In genomic region chr17:72616457-72616856, GRCh38 we compare ENCODE assay signal across 23 cellular contexts.
"Had no signal": no experiment of that assay in that cellular context is flagged by ENCODE, and none has a peak within 500 bp of the region (broad histone marks: within the 10 kb centered on the region; RNA-seq: fewer than 3 reads in every experiment).

No MANE protein-coding gene starts in this region.

- H3K9me3 ChIP-seq: heart right ventricle, lower lobe of right lung, suprapubic skin, upper lobe of right lung had no signal

- H3K27me3 ChIP-seq: cardiac muscle cell had no signal

- H3K36me3 ChIP-seq: cardiac muscle cell, heart right ventricle, lower lobe of right lung, suprapubic skin, upper lobe of right lung had no signal

- H3K4me3 ChIP-seq: cardiac muscle cell, heart right ventricle, lower lobe of right lung, suprapubic skin, upper lobe of right lung had no signal

- H3K27ac Mint-ChIP-seq: activated naive CD4-positive, alpha-beta T cell treated with anti-CD3 and anti-CD28 coated beads, Interleukin-2, amount 10 ng/mL, durations not matched to agents 7 days and 5 days; activated T-cell treated with anti-CD3 and anti-CD28 coated beads, Interleukin-2, amount 50 U/mL, for 72 hours; immature natural killer cell; naive B cell; stimulated activated effector memory CD8-positive, alpha-beta T cell treated with anti-CD3 and anti-CD28 coated beads, Interleukin-12 subunit alpha, Interleukin-12 subunit beta, amount 100 ng/mL, for 72 hours; stimulated activated naive CD8-positive, alpha-beta T cell treated with anti-CD3 and anti-CD28 coated beads, Interleukin-15, amount 100 ng/mL, for 72 hours had no signal

- H3K9me3 Mint-ChIP-seq: activated CD4-positive, alpha-beta memory T cell treated with anti-CD3 and anti-CD28 coated beads, Interleukin-2, amount 10 ng/mL, durations not matched to agents 7 days and 5 days; activated naive CD4-positive, alpha-beta T cell treated with anti-CD3 and anti-CD28 coated beads, Interleukin-2, amount 10 ng/mL, durations not matched to agents 7 days and 5 days; activated T-cell treated with anti-CD3 and anti-CD28 coated beads, Interleukin-2, amount 50 U/mL, for 72 hours; immature natural killer cell; stimulated activated effector memory CD8-positive, alpha-beta T cell treated with anti-CD3 and anti-CD28 coated beads, Interleukin-12 subunit alpha, Interleukin-12 subunit beta, amount 100 ng/mL, for 72 hours; stimulated activated naive CD8-positive, alpha-beta T cell treated with anti-CD3 and anti-CD28 coated beads, Interleukin-15, amount 100 ng/mL, for 72 hours had no signal

- H3K27ac ChIP-seq: cardiac muscle cell, heart right ventricle, lower lobe of right lung, upper lobe of right lung had no signal

- DNase-seq: activated CD4-positive, alpha-beta memory T cell treated with anti-CD3 and anti-CD28 coated beads, Interleukin-2, amount 10 ng/mL, durations not matched to agents 7 days and 5 days; activated CD4-positive, alpha-beta T cell treated with anti-CD3 and anti-CD28 coated beads for 4 hours; activated CD4-positive, CD25-positive, alpha-beta regulatory T cell; activated effector memory CD4-positive, alpha-beta T cell treated with Interleukin-2 at 50 U/mL for 16 hours; activated naive CD4-positive, alpha-beta T cell treated with anti-CD3 and anti-CD28 coated beads, Interleukin-2, amount 10 ng/mL, durations not matched to agents 7 days and 5 days; activated T-cell treated with anti-CD3 and anti-CD28 coated beads, Interleukin-2, amount 50 U/mL, for 72 hours; amygdala; cortex of kidney; heart right ventricle; immature natural killer cell; lower lobe of right lung; naive B cell; occipital lobe; posterior cingulate gyrus; small intestine; stimulated activated CD4-positive, alpha-beta T cell treated with anti-CD3 and anti-CD28 coated beads, Interleukin-2, amount 100 ng/mL, for 24 hours; stimulated activated naive CD8-positive, alpha-beta T cell treated with anti-CD3 and anti-CD28 coated beads, Interleukin-15, amount 100 ng/mL, for 72 hours; T1000; upper lobe of right lung had no signal

- H3K4me3 Mint-ChIP-seq: activated naive CD4-positive, alpha-beta T cell treated with anti-CD3 and anti-CD28 coated beads, Interleukin-2, amount 10 ng/mL, durations not matched to agents 7 days and 5 days; immature natural killer cell; naive B cell; stimulated activated effector memory CD8-positive, alpha-beta T cell treated with anti-CD3 and anti-CD28 coated beads, Interleukin-12 subunit alpha, Interleukin-12 subunit beta, amount 100 ng/mL, for 72 hours; stimulated activated naive CD8-positive, alpha-beta T cell treated with anti-CD3 and anti-CD28 coated beads, Interleukin-15, amount 100 ng/mL, for 72 hours had no signal

- H3K36me3 Mint-ChIP-seq: activated naive CD4-positive, alpha-beta T cell treated with anti-CD3 and anti-CD28 coated beads, Interleukin-2, amount 10 ng/mL, durations not matched to agents 7 days and 5 days; immature natural killer cell; naive B cell; stimulated activated effector memory CD8-positive, alpha-beta T cell treated with anti-CD3 and anti-CD28 coated beads, Interleukin-12 subunit alpha, Interleukin-12 subunit beta, amount 100 ng/mL, for 72 hours had no signal

- ATAC-seq: activated T-cell treated with anti-CD3 and anti-CD28 coated beads, Interleukin-2, amount 50 U/mL, for 72 hours; heart right ventricle; left lobe of liver; lower lobe of right lung; stimulated activated effector memory CD8-positive, alpha-beta T cell treated with anti-CD3 and anti-CD28 coated beads, Interleukin-12 subunit alpha, Interleukin-12 subunit beta, amount 100 ng/mL, for 72 hours; stimulated activated naive CD8-positive, alpha-beta T cell treated with anti-CD3 and anti-CD28 coated beads, Interleukin-15, amount 100 ng/mL, for 72 hours; upper lobe of right lung had no signal

- H3K4me1 ChIP-seq: lower lobe of right lung, upper lobe of right lung had no signal
